Comparison of ENCODE assay signal across 18 cellular contexts in the genomic region with DNA sequence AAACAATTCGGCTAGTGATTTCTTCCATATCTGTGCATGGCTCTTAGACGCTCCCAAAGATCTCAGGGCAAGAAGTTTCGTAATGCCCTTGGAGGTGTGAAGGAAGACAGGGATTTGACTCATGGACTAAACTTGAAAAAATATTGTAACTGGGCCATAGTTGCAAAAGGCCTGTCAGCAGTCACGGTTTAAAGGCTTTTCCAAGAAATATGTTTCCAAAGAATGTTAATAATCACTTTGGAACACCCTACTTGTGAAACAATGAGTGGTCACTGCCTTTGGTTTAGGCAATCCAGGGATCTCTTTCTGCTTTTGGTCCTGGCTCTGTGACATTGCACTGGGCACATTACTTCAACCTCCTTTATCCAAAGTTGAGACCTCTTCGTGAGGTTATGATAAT.
A peak's percentile ranks its signal among the peaks of the same experiment; 100 is the strongest.
DNase-seq lines count a peak whose midpoint lies in the region; ATAC-seq and TF ChIP-seq lines count a peak whose summit lies in the region.
"Had no signal": no experiment of that assay in that cellular context is flagged by ENCODE, and none has a peak within 500 bp of the region (broad histone marks: within the 10 kb centered on the region; RNA-seq: fewer than 3 reads in every experiment).

No MANE protein-coding gene starts in this region.

- no peaks in the 10 kb centered on the region for H3K4me1 ChIP-seq in psoas muscle
- H3K4me1 ChIP-seq: BE2C had no signal

- no peaks in the 10 kb centered on the region for H3K36me3 Mint-ChIP-seq in T-helper 2 cell treated with Interferon-gamma antibody and Interleukin-4, amounts not matched to agents 5 μg/mL and 100 μg/mL, for 36 hours (ENCODE audit: low read depth)

- intact Hi-C loops in psoas muscle (cut with DNase I): loop anchor here (10.0 kb wide), 3 partner anchors 159 to 339 kb away; no protein-coding TSS in a partner anchor

- 61 to 72% (median 71%) methylated on average over 5 of the region's 5 CpGs for WGBS in psoas muscle, 3 donors

- no peaks in the 10 kb centered on the region for H3K27me3 ChIP-seq in psoas muscle (ENCODE audit: insufficient read depth in 3 of 3, low read length in 2 of 3)
- H3K27me3 ChIP-seq: brain microvascular endothelial cell, SJSA1 had no signal

- H3K9me3 ChIP-seq in psoas muscle: no peaks in the 10 kb centered on the region
- H3K9me3 ChIP-seq: BE2C, SJSA1 had no signal

- H3K27ac Mint-ChIP-seq in T-helper 2 cell treated with Interferon-gamma antibody and Interleukin-4, amounts not matched to agents 5 μg/mL and 100 μg/mL, for 36 hours: no peak overlapping the region

- ATAC-seq in psoas muscle: peak in 3 of 4 donors; percentile 57 to 73 (median 69)

- TF ChIP-seq CTCF in AG10803 (conservative IDR thresholded peaks at IDR 0.05; ENCODE audit: low read length) (no peak), fibroblast of pulmonary artery (IDR thresholded peaks at IDR 0.05; ENCODE audit: low read length, missing control alignments) (no peak), psoas muscle (IDR thresholded peaks at IDR 0.05) (no peak)

- H3K4me1 Mint-ChIP-seq in T-helper 2 cell treated with Interferon-gamma antibody and Interleukin-4, amounts not matched to agents 5 μg/mL and 100 μg/mL, for 36 hours (ENCODE audit: low read depth): no peaks in the 10 kb centered on the region

- no peaks in the 10 kb centered on the region for H3K9me3 Mint-ChIP-seq in T-helper 2 cell treated with Interferon-gamma antibody and Interleukin-4, amounts not matched to agents 5 μg/mL and 100 μg/mL, for 36 hours

- peaks cover 0 to 2% of the 10 kb centered on the region in 2 donors for H3K36me3 ChIP-seq in psoas muscle (ENCODE audit: insufficient read depth in 1 of 2, low read depth in 1 of 2)
- H3K36me3 ChIP-seq: BE2C, SJSA1 had no signal

- H3K27ac ChIP-seq in psoas muscle: no peak overlapping the region
- H3K27ac ChIP-seq: brain microvascular endothelial cell, SJSA1 had no signal

- H3K4me3 ChIP-seq in AG10803 (ENCODE audit: low read length) (no peak overlapping the region), fibroblast of pulmonary artery (replicated peaks; ENCODE audit: low read depth, low read length) (no peak overlapping the region), psoas muscle (no peak overlapping the region)
- H3K4me3 ChIP-seq: SJSA1 had no signal

- DNase-seq in AG10803 (ENCODE audit: low read depth) (peak; percentile 96), RPMI7951 (ENCODE audit: low read depth) (peak; percentile 70), fibroblast of pulmonary artery (ENCODE audit: low read depth) (peak; percentile 84), psoas muscle (no peak), T-helper 2 cell (no peak), iPS-NIHi11 (ENCODE audit: low spot score) (no peak), islet precursor cell (no peak)
- DNase-seq in T-helper 2 cell treated with Interferon-gamma antibody and Interleukin-4, amounts not matched to agents 5 μg/mL and 100 μg/mL, for 36 hours (ENCODE audit: low spot score): no peak
- DNase-seq: activated CD4-positive, alpha-beta T cell treated with anti-CD3 and anti-CD28 coated beads for 48 hours; activated CD8-positive, alpha-beta memory T cell treated with anti-CD3 and anti-CD28 coated beads, Interleukin-2, amount 50 U/mL, for 48 hours; BE2C; brain microvascular endothelial cell; effector CD4-positive, alpha-beta T cell; NCI-H1694 treated with DMSO at 0.1 percent for 48 hours; NCI-H446 treated with DMSO at 0.1 percent for 48 hours; retina; T1000 had no signal

- no peak overlapping the region for H3K4me3 Mint-ChIP-seq in T-helper 2 cell treated with Interferon-gamma antibody and Interleukin-4, amounts not matched to agents 5 μg/mL and 100 μg/mL, for 36 hours

- peaks cover 1% of the 10 kb centered on the region for H3K27me3 Mint-ChIP-seq in T-helper 2 cell treated with Interferon-gamma antibody and Interleukin-4, amounts not matched to agents 5 μg/mL and 100 μg/mL, for 36 hours (ENCODE audit: low read depth)

Comparison
In these comparisons a context has a peak if more than half of its experiments do, and no peak if none do; other contexts are left out.
1. DNase-seq: peak in AG10803 (single experiment), RPMI7951 (single experiment) and fibroblast of pulmonary artery (single experiment); none in psoas muscle (0 of 2), T-helper 2 cell treated with Interferon-gamma antibody and Interleukin-4, amounts not matched to agents 5 μg/mL and 100 μg/mL, for 36 hours (single experiment), T-helper 2 cell (0 of 5), iPS-NIHi11 (single experiment) and islet precursor cell (single experiment).